Comparison of ENCODE assay signal across 31 cellular contexts in genomic region chr13:79684426-79684825, GRCh38.
"Had no signal": no experiment of that assay in that cellular context is flagged by ENCODE, and none has a peak within 500 bp of the region (broad histone marks: within the 10 kb centered on the region; RNA-seq: fewer than 3 reads in every experiment).

No MANE protein-coding gene starts in this region.

- ATAC-seq: activated CD8-positive, alpha-beta memory T cell treated with anti-CD3 and anti-CD28 coated beads, Interleukin-2, amount 10 ng/mL, durations not matched to agents 7 days and 5 days; Panc1 had no signal

- H3K36me3 ChIP-seq: SJCRH30, WERI-Rb-1 had no signal

- H3K4me3 ChIP-seq: SJCRH30, SK-N-MC had no signal

- H3K27me3 ChIP-seq: SJCRH30 had no signal

- H3K27ac ChIP-seq: SJCRH30, SK-N-MC, WERI-Rb-1 had no signal

- DNase-seq: activated CD4-positive, alpha-beta memory T cell treated with anti-CD3 and anti-CD28 coated beads, Interleukin-2, amount 10 ng/mL, durations not matched to agents 7 days and 5 days; activated CD4-positive, alpha-beta T cell treated with anti-CD3 and anti-CD28 coated beads for 1 hour; activated CD4-positive, alpha-beta T cell treated with anti-CD3 and anti-CD28 coated beads for 48 hours; activated CD4-positive, CD25-positive, alpha-beta regulatory T cell; activated CD8-positive, alpha-beta memory T cell treated with anti-CD3 and anti-CD28 coated beads for 24 hours; activated CD8-positive, alpha-beta memory T cell treated with anti-CD3 and anti-CD28 coated beads, Interleukin-2, amount 10 ng/mL, durations not matched to agents 7 days and 5 days; activated CD8-positive, alpha-beta memory T cell treated with anti-CD3 and anti-CD28 coated beads, Interleukin-2, amount 50 U/mL, for 48 hours; activated effector memory CD4-positive, alpha-beta T cell treated with Interleukin-2 at 50 U/mL for 16 hours; activated naive CD4-positive, alpha-beta T cell treated with anti-CD3 and anti-CD28 coated beads, Interleukin-2, amount 10 ng/mL, durations not matched to agents 7 days and 5 days; activated T-cell treated with anti-CD3 and anti-CD28 coated beads, Interleukin-2, amount 50 U/mL, for 48 hours; amniotic stem cell; aorta; caudate nucleus; cerebellar nuclear complex; Karpas-422; NCI-H1048; NCI-H1105 treated with DMSO at 0.1 percent for 48 hours; NCI-H1436; NCI-H1694; NCI-H1930; NCI-H2081 treated with DMSO at 0.1 percent for 48 hours; NCI-H345; NCI-H524 treated with DMSO at 0.1 percent for 48 hours; SHP77; SJCRH30; T-helper 1 cell; T-helper 2 cell; T-helper 9 cell; WERI-Rb-1 had no signal
